Comparison of ENCODE assay signal across 2 cellular contexts in the genomic region with DNA sequence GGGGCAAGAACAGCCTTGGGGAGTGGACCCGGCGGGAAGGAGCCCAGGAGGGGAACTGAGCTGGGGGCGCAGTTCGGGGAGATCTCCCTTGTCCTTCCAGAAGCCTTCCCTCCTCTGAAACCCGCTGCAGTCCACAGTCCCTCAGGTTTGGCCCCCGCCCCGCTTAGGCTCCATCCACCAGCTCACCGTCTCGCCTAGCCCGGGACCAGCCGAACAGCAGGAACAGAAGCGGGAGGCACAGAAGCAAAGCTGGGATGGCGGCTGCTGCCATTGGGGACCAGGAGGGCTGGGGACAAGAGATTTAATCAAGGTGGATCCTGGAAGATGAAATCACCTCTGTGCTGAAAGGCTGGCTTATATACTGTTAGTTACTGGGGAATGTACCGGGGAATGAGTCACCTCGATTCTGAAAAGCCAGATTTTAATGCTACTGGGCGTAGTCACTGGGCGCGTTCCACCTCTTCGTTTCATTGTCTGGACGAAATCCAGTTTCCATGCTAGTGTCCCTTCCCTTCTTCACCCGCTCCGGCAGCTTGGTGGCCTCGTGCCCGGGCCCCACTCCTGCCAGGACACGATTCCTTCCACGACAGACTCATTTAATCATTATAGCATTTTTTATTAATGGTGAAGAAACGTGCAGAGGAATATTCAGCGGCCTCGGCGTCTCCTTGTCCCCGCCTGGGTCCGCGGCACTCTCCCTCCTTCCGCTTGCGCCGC.
TF ChIP-seq lines count a peak whose summit lies in the region.

A gene with protein sequence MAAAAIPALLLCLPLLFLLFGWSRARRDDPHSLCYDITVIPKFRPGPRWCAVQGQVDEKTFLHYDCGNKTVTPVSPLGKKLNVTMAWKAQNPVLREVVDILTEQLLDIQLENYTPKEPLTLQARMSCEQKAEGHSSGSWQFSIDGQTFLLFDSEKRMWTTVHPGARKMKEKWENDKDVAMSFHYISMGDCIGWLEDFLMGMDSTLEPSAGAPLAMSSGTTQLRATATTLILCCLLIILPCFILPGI (minus strand): TSS at position 332 of the 717 bp plus-strand sequence. CDS start 61 bp downstream, at position 271.

TF ChIP-seq in GM23338, 12 proteins besides CTCF, POLR2A, EP300 and RAD21 (continued from another document and continues in another):
- TF ChIP-seq, protein P1, sequence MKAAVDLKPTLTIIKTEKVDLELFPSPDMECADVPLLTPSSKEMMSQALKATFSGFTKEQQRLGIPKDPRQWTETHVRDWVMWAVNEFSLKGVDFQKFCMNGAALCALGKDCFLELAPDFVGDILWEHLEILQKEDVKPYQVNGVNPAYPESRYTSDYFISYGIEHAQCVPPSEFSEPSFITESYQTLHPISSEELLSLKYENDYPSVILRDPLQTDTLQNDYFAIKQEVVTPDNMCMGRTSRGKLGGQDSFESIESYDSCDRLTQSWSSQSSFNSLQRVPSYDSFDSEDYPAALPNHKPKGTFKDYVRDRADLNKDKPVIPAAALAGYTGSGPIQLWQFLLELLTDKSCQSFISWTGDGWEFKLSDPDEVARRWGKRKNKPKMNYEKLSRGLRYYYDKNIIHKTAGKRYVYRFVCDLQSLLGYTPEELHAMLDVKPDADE (IDR thresholded peaks at IDR 0.05): no peak
- TF ChIP-seq REST (IDR thresholded peaks at IDR 0.05; ENCODE audit: unreplicated experiment) (no peak), EZH2 (IDR thresholded peaks at IDR 0.05; ENCODE audit: low read depth, unreplicated experiment) (peak; percentile 77), CREB1 (CRISPR knock-in tag; IDR thresholded peaks at IDR 0.05; ENCODE audit: low read depth) (no peak), STAT1 (IDR thresholded peaks at IDR 0.05; ENCODE audit: unreplicated experiment) (no peak), ZNF331 (CRISPR knock-in tag; IDR thresholded peaks at IDR 0.05; ENCODE audit: low read depth) (no peak), ZNF114 (CRISPR knock-in tag; IDR thresholded peaks at IDR 0.05) (no peak), POLR2AphosphoS5 (IDR thresholded peaks at IDR 0.05; ENCODE audit: low read depth) (no peak), NANOG (IDR thresholded peaks at IDR 0.05; ENCODE audit: borderline replicate concordance) (no peak)

TF ChIP-seq in SK-N-SH, 30 proteins besides CTCF, POLR2A, EP300 and RAD21 (continued from another document):
- TF ChIP-seq REST (IDR thresholded peaks at IDR 0.05; ENCODE audit: low read depth, low read length): no peak
